In genomic region chr20:44479643-44480042, GRCh38 we compare ENCODE assay signal across 17 cellular contexts.
"Had no signal": no experiment of that assay in that cellular context is flagged by ENCODE, and none has a peak within 500 bp of the region (broad histone marks: within the 10 kb centered on the region; RNA-seq: fewer than 3 reads in every experiment).

No MANE protein-coding gene starts in this region.

- H3K36me3 ChIP-seq: prostate gland, transverse colon, uterus had no signal

- H3K4me3 Mint-ChIP-seq: activated CD4-positive, alpha-beta T cell treated with anti-CD3 and anti-CD28 coated beads, Interleukin-2, amount 10 ng/mL, durations not matched to agents 24 days and 14 days; activated CD8-positive, alpha-beta T cell treated with anti-CD3 and anti-CD28 coated beads for 36 hours; effector memory CD8-positive, alpha-beta T cell; stimulated activated naive CD8-positive, alpha-beta T cell treated with anti-CD3 and anti-CD28 coated beads, Interleukin-15, Interleukin-2, amounts not matched to agents 100 ng/mL and 50 ng/mL, for 24 hours had no signal

- H3K27ac ChIP-seq: body of pancreas, left ventricle myocardium inferior, prostate gland, right atrium auricular region, transverse colon, uterus had no signal

- H3K4me3 ChIP-seq: body of pancreas, left ventricle myocardium inferior, prostate gland, right atrium auricular region, transverse colon, uterus had no signal

- ATAC-seq: activated CD8-positive, alpha-beta T cell treated with anti-CD3 and anti-CD28 coated beads for 36 hours; body of pancreas; effector memory CD8-positive, alpha-beta T cell had no signal

- H3K27me3 ChIP-seq: body of pancreas, right atrium auricular region, transverse colon, uterus had no signal

- H3K9me3 Mint-ChIP-seq: activated CD4-positive, alpha-beta T cell treated with anti-CD3 and anti-CD28 coated beads, Interleukin-2, amount 10 ng/mL, durations not matched to agents 24 days and 14 days; activated CD8-positive, alpha-beta T cell treated with anti-CD3 and anti-CD28 coated beads for 36 hours; activated T-helper 2 cell treated with anti-CD3 and anti-CD28 coated beads, Interferon-gamma antibody, Interleukin-2, Interleukin-4, amounts not matched to agents 10 μg/mL and 5 μg/mL and 100 μg/mL, durations not matched to agents 14 hours and 24 hours and 36 hours; effector memory CD8-positive, alpha-beta T cell; neural crest cell; stimulated activated naive CD8-positive, alpha-beta T cell treated with anti-CD3 and anti-CD28 coated beads, Interleukin-15, Interleukin-2, amounts not matched to agents 100 ng/mL and 50 ng/mL, for 24 hours had no signal

- H3K4me1 ChIP-seq: prostate gland, uterus had no signal

- DNase-seq: activated CD4-positive, alpha-beta T cell treated with anti-CD3 and anti-CD28 coated beads, Interleukin-2, amount 10 ng/mL, durations not matched to agents 24 days and 14 days; activated CD4-positive, CD25-positive, alpha-beta regulatory T cell; activated CD8-positive, alpha-beta T cell treated with anti-CD3 and anti-CD28 coated beads for 36 hours; activated naive CD4-positive, alpha-beta T cell treated with Interleukin-2 at 50 U/mL for 16 hours; activated T-cell treated with anti-CD3 and anti-CD28 coated beads, Interleukin-2, amount 50 U/mL, for 1 hour; body of pancreas; effector memory CD8-positive, alpha-beta T cell; left ventricle myocardium inferior; stimulated activated CD4-positive, alpha-beta T cell treated with anti-CD3 and anti-CD28 coated beads, Interleukin-2, amount 100 ng/mL, for 24 hours; T-helper 9 cell; transverse colon; uterus had no signal

- H3K27ac Mint-ChIP-seq: activated CD4-positive, alpha-beta T cell treated with anti-CD3 and anti-CD28 coated beads, Interleukin-2, amount 10 ng/mL, durations not matched to agents 24 days and 14 days; activated CD8-positive, alpha-beta T cell treated with anti-CD3 and anti-CD28 coated beads for 36 hours; activated T-helper 2 cell treated with anti-CD3 and anti-CD28 coated beads, Interferon-gamma antibody, Interleukin-2, Interleukin-4, amounts not matched to agents 10 μg/mL and 5 μg/mL and 100 μg/mL, durations not matched to agents 14 hours and 24 hours and 36 hours; effector memory CD8-positive, alpha-beta T cell; stimulated activated naive CD8-positive, alpha-beta T cell treated with anti-CD3 and anti-CD28 coated beads, Interleukin-15, Interleukin-2, amounts not matched to agents 100 ng/mL and 50 ng/mL, for 24 hours had no signal

- H3K9me3 ChIP-seq: body of pancreas, left ventricle myocardium inferior, prostate gland, right atrium auricular region, transverse colon, uterus had no signal

- H3K27me3 Mint-ChIP-seq: activated CD4-positive, alpha-beta T cell treated with anti-CD3 and anti-CD28 coated beads, Interleukin-2, amount 10 ng/mL, durations not matched to agents 24 days and 14 days; activated CD8-positive, alpha-beta T cell treated with anti-CD3 and anti-CD28 coated beads for 36 hours; effector memory CD8-positive, alpha-beta T cell; stimulated activated naive CD8-positive, alpha-beta T cell treated with anti-CD3 and anti-CD28 coated beads, Interleukin-15, Interleukin-2, amounts not matched to agents 100 ng/mL and 50 ng/mL, for 24 hours had no signal
